8 cellular contexts compared by ENCODE assay signal in genomic region chr20:32481311-32482103, GRCh38.
DNase-seq lines count a peak whose midpoint lies in the region; ATAC-seq and TF ChIP-seq lines count a peak whose summit lies in the region.

No MANE protein-coding gene starts in this region.

- no peaks in the 10 kb centered on the region for H3K27me3 Mint-ChIP-seq in activated T-cell treated with anti-CD3 and anti-CD28 coated beads, Interleukin-2, amount 50 U/mL, for 4 hours (ENCODE audit: low read depth)

- no peaks in the 10 kb centered on the region for H3K36me3 ChIP-seq in upper lobe of left lung

- TF ChIP-seq CTCF in dorsolateral prefrontal cortex (IDR thresholded peaks at IDR 0.05 in 54 of 56, conservative IDR thresholded peaks at IDR 0.05 in 2 of 56; ENCODE audit: low read depth in 1 of 56, partially characterized antibody in 56 of 56) = no peak
- no peak for TF ChIP-seq CTCF in upper lobe of left lung (IDR thresholded peaks at IDR 0.05)

- peak overlapping the region; percentile 75 for H3K4me3 Mint-ChIP-seq in activated T-cell treated with anti-CD3 and anti-CD28 coated beads, Interleukin-2, amount 50 U/mL, for 4 hours

- H3K27me3 ChIP-seq in dorsolateral prefrontal cortex = no peaks in the 10 kb centered on the region
- no peaks in the 10 kb centered on the region for H3K27me3 ChIP-seq in upper lobe of left lung

- no peaks in the 10 kb centered on the region for H3K36me3 Mint-ChIP-seq in activated T-cell treated with anti-CD3 and anti-CD28 coated beads, Interleukin-2, amount 50 U/mL, for 4 hours (ENCODE audit: insufficient read depth)

- no peak for TF ChIP-seq POLR2A in upper lobe of left lung (IDR thresholded peaks at IDR 0.05)

- H3K9me3 ChIP-seq in upper lobe of left lung = no peaks in the 10 kb centered on the region

- H3K27ac ChIP-seq in dorsolateral prefrontal cortex (peak overlapping the region in 58 of 59 donors; percentile 5 to 99 (median 92)), upper lobe of left lung (peak overlapping the region; percentile 79 to 94 (median 88))

- H3K4me3 ChIP-seq in dorsolateral prefrontal cortex (peak overlapping the region; percentile 1 to 88 (median 79)), upper lobe of left lung (peak overlapping the region in 3 of 4 donors; percentile 91 to 96 (median 93))

- peaks cover 43 to 80% (median 56%) of the 10 kb centered on the region in 4 donors for H3K4me1 ChIP-seq in upper lobe of left lung

- no peak for TF ChIP-seq EP300 in upper lobe of left lung (IDR thresholded peaks at IDR 0.05)

- DNase-seq in activated T-cell treated with anti-CD3 and anti-CD28 coated beads, Interleukin-2, amount 50 U/mL, for 4 hours = no peak
- DNase-seq in activated T-cell treated with anti-CD3 and anti-CD28 coated beads for 4 hours (no peak), dorsolateral prefrontal cortex (peak in 1 of 10 donors; percentile 33), midbrain (lab: John Stamatoyannopoulos, UW) (peak; percentile 32), upper lobe of left lung (peak in 1 of 2 donors; percentile 55), NK-92 (lab: John Stamatoyannopoulos, UW; ENCODE audit: unreplicated experiment) (no peak), MV-4-11 (lab: John Stamatoyannopoulos, UW) (no peak), NCI-H2196 treated with DMSO at 0.1 percent for 48 hours (lab: John Stamatoyannopoulos, UW; ENCODE audit: unreplicated experiment) (no peak)

- no peaks in the 10 kb centered on the region for H3K9me3 Mint-ChIP-seq in activated T-cell treated with anti-CD3 and anti-CD28 coated beads, Interleukin-2, amount 50 U/mL, for 4 hours

- peaks cover 59% of the 10 kb centered on the region for H3K4me1 Mint-ChIP-seq in activated T-cell treated with anti-CD3 and anti-CD28 coated beads, Interleukin-2, amount 50 U/mL, for 4 hours (ENCODE audit: low read depth)

- intact Hi-C loops in dorsolateral prefrontal cortex (cut with DNase I) = loop anchor here (2.0 to 10.0 kb wide), 2 partner anchors 123 to 277 kb away; partner anchors contain the start of genes PLAGL2 (in 2 of the 2), POFUT1 (in 2 of the 2) and ASXL1 (in 1 of the 2)

- 32 to 49% methylated on average over 3 to 13 of the region's 13 CpGs for WGBS in upper lobe of left lung, 2 donors

- no peak for ATAC-seq in activated T-cell treated with anti-CD3 and anti-CD28 coated beads, Interleukin-2, amount 50 U/mL, for 4 hours
- ATAC-seq in upper lobe of left lung (ENCODE audit: low FRiP score in 2 of 2) = no peak
